In genomic region chr2:190583507-190584337, GRCh38 we compare ENCODE assay signal across 12 cellular contexts. TPM values are rescaled to one million over a fixed set of nuclear protein-coding genes. Genes with fewer than 3 reads are reported as not detected.
DNase-seq lines count a peak whose midpoint lies in the region; ATAC-seq and TF ChIP-seq lines count a peak whose summit lies in the region.
"Had no signal": no experiment of that assay in that cellular context is flagged by ENCODE, and none has a peak within 500 bp of the region (broad histone marks: within the 10 kb centered on the region; RNA-seq: fewer than 3 reads in every experiment).

No MANE protein-coding gene starts in this region.

- POLR2A ChIA-PET in activated CD4-positive, alpha-beta T cell treated with anti-CD3 and anti-CD28 coated beads, Interleukin-2, amount 10 ng/mL, durations not matched to agents 7 days and 5 days (lab: Charles Lee) = no interaction called here

- H3K27ac Mint-ChIP-seq in mesothelial cell of epicardium = no peak overlapping the region
- H3K27ac Mint-ChIP-seq in activated CD4-positive, alpha-beta T cell treated with anti-CD3 and anti-CD28 coated beads, Interleukin-2, amount 10 ng/mL, durations not matched to agents 7 days and 5 days = no peak overlapping the region
- H3K27ac Mint-ChIP-seq: activated naive CD8-positive, alpha-beta T cell; stimulated activated naive CD8-positive, alpha-beta T cell treated with anti-CD3 and anti-CD28 coated beads, Interleukin-15, amount 100 ng/mL, for 72 hours had no signal

- H3K4me3 Mint-ChIP-seq in mesothelial cell of epicardium = no peak overlapping the region
- H3K4me3 Mint-ChIP-seq in activated CD4-positive, alpha-beta T cell treated with anti-CD3 and anti-CD28 coated beads, Interleukin-2, amount 10 ng/mL, durations not matched to agents 7 days and 5 days = no peak overlapping the region
- H3K4me3 Mint-ChIP-seq: activated naive CD8-positive, alpha-beta T cell; stimulated activated naive CD8-positive, alpha-beta T cell treated with anti-CD3 and anti-CD28 coated beads, Interleukin-15, amount 100 ng/mL, for 72 hours had no signal

- CTCF ChIA-PET in activated CD4-positive, alpha-beta T cell treated with anti-CD3 and anti-CD28 coated beads, Interleukin-2, amount 10 ng/mL, durations not matched to agents 7 days and 5 days (lab: Charles Lee) = interaction anchor here (1.0 to 1.2 kb wide), 2 partner anchors 9 to 13 kb away, joined by 3 read pairs; no protein-coding TSS in a partner anchor

- TF ChIP-seq CTCF in esophagus muscularis mucosa (IDR thresholded peaks at IDR 0.05) (no peak), mesothelial cell of epicardium (IDR thresholded peaks at IDR 0.05; ENCODE audit: unreplicated experiment) (no peak)

- no peaks in the 10 kb centered on the region for H3K27me3 Mint-ChIP-seq in mesothelial cell of epicardium (ENCODE audit: low read depth)
- H3K27me3 Mint-ChIP-seq in activated CD4-positive, alpha-beta T cell treated with anti-CD3 and anti-CD28 coated beads, Interleukin-2, amount 10 ng/mL, durations not matched to agents 7 days and 5 days = no peaks in the 10 kb centered on the region
- H3K27me3 Mint-ChIP-seq: activated naive CD8-positive, alpha-beta T cell; stimulated activated naive CD8-positive, alpha-beta T cell treated with anti-CD3 and anti-CD28 coated beads, Interleukin-15, amount 100 ng/mL, for 72 hours had no signal

- no peaks in the 10 kb centered on the region for H3K36me3 ChIP-seq in esophagus muscularis mucosa
- H3K36me3 ChIP-seq: neutrophil had no signal

- H3K4me3 ChIP-seq in esophagus muscularis mucosa = no peak overlapping the region

- ATAC-seq in GM18502 (IDR thresholded peaks at IDR 0.05; ENCODE audit: poor library complexity, unreplicated experiment) (peak; percentile 84), GM21423 (IDR thresholded peaks at IDR 0.05; ENCODE audit: unreplicated experiment) (peak; percentile 61), HG03280 (IDR thresholded peaks at IDR 0.05; ENCODE audit: unreplicated experiment) (peak; percentile 73)
- ATAC-seq in stimulated activated naive CD8-positive, alpha-beta T cell treated with anti-CD3 and anti-CD28 coated beads, Interleukin-15, Interleukin-2, amounts not matched to agents 100 U/mL and 50 U/mL, for 24 hours = no peak
- ATAC-seq: stimulated activated naive CD8-positive, alpha-beta T cell treated with anti-CD3 and anti-CD28 coated beads, Interleukin-15, amount 100 ng/mL, for 72 hours had no signal

- no peak for TF ChIP-seq EP300 in esophagus muscularis mucosa (IDR thresholded peaks at IDR 0.05)

- 91% methylated on average over 4 of the region's 4 CpGs for WGBS in esophagus muscularis mucosa

- DNase-seq in esophagus muscularis mucosa (ENCODE audit: extremely low spot score) = peak; percentile 74
- no peak for DNase-seq in stimulated activated naive CD8-positive, alpha-beta T cell treated with anti-CD3 and anti-CD28 coated beads, Interleukin-15, Interleukin-2, amounts not matched to agents 100 U/mL and 50 U/mL, for 24 hours
- no peak for DNase-seq in mesothelial cell of epicardium (ENCODE audit: low spot score in 2 of 2, unreplicated experiment in 2 of 2)
- no peak for DNase-seq in activated CD4-positive, alpha-beta T cell treated with anti-CD3 and anti-CD28 coated beads, Interleukin-2, amount 10 ng/mL, durations not matched to agents 7 days and 5 days
- no peak for DNase-seq in stimulated activated CD4-positive, alpha-beta T cell treated with anti-CD3 and anti-CD28 coated beads, Interleukin-4, amount 100 ng/mL, for 4 hours
- DNase-seq: DND-41; stimulated activated naive CD8-positive, alpha-beta T cell treated with anti-CD3 and anti-CD28 coated beads, Interleukin-15, amount 100 ng/mL, for 72 hours had no signal

- no peaks in the 10 kb centered on the region for H3K9me3 ChIP-seq in esophagus muscularis mucosa
- H3K9me3 ChIP-seq: neutrophil had no signal

- H3K4me1 ChIP-seq in esophagus muscularis mucosa = peaks cover 18 to 24% (median 22%) of the 10 kb centered on the region in 4 donors

- no peak for TF ChIP-seq POLR2A in esophagus muscularis mucosa (IDR thresholded peaks at IDR 0.05; ENCODE audit: low read depth)

- peaks cover 19% of the 10 kb centered on the region for H3K4me1 Mint-ChIP-seq in mesothelial cell of epicardium
- peaks cover 5% of the 10 kb centered on the region for H3K4me1 Mint-ChIP-seq in activated CD4-positive, alpha-beta T cell treated with anti-CD3 and anti-CD28 coated beads, Interleukin-2, amount 10 ng/mL, durations not matched to agents 7 days and 5 days

- no peaks in the 10 kb centered on the region for H3K9me3 Mint-ChIP-seq in mesothelial cell of epicardium
- H3K9me3 Mint-ChIP-seq in activated CD4-positive, alpha-beta T cell treated with anti-CD3 and anti-CD28 coated beads, Interleukin-2, amount 10 ng/mL, durations not matched to agents 7 days and 5 days = peaks cover 2% of the 10 kb centered on the region
- H3K9me3 Mint-ChIP-seq: stimulated activated naive CD8-positive, alpha-beta T cell treated with anti-CD3 and anti-CD28 coated beads, Interleukin-15, amount 100 ng/mL, for 72 hours had no signal

- no peaks in the 10 kb centered on the region for H3K36me3 Mint-ChIP-seq in mesothelial cell of epicardium
- no peaks in the 10 kb centered on the region for H3K36me3 Mint-ChIP-seq in activated CD4-positive, alpha-beta T cell treated with anti-CD3 and anti-CD28 coated beads, Interleukin-2, amount 10 ng/mL, durations not matched to agents 7 days and 5 days (ENCODE audit: low read depth)

- intact Hi-C loops in esophagus muscularis mucosa (cut with DNase I) = loop anchor here (5.0 kb wide), 1 partner anchor 44 kb away; no protein-coding TSS in a partner anchor

- H3K27me3 ChIP-seq in esophagus muscularis mucosa = no peaks in the 10 kb centered on the region
- H3K27me3 ChIP-seq: neutrophil had no signal

- H3K27ac ChIP-seq in esophagus muscularis mucosa (replicated peaks in 1 of 4) = peak overlapping the region in 2 of 4 donors; percentile 50 to 61
- H3K27ac ChIP-seq: neutrophil had no signal

RNA-seq across cellular contexts. Expression of gene NEMP2, which starts 49.2 kb away (rescaled TPM):
- total RNA-seq in esophagus muscularis mucosa (1 to 10 TPM; 2.5 to 5.7 (median 4.3) TPM), mesothelial cell of epicardium (17.6 to 21.1 TPM (median 18.9 TPM) in 3 replicates)
- total RNA-seq in activated CD4-positive, alpha-beta T cell treated with anti-CD3 and anti-CD28 coated beads, Interleukin-2, amount 10 ng/mL, durations not matched to agents 7 days and 5 days = 10 to 100 TPM; 22.8 to 23.5 TPM
